Comparison of ENCODE assay signal across 20 cellular contexts in the genomic region with DNA sequence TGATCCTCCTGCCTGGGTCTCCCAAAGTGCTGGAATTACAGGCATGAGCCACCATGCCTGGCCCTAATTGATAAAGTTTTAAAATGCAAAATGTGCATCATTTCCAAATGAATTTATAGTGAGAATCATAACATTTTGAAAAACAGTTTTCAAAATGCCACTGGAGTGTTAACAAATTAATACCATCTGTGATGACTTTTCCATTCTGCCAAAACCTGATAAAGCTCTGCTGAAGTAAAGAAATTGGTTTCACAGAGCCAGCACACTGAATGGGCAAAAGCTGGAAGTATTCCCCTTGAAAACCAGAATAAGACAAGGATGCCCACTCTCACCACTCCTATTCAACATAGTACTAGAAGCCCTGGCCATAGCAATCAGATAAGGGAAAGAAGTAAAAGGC.
"Had no signal": no experiment of that assay in that cellular context is flagged by ENCODE, and none has a peak within 500 bp of the region (broad histone marks: within the 10 kb centered on the region; RNA-seq: fewer than 3 reads in every experiment).

No MANE protein-coding gene starts in this region.

- H3K4me2 ChIP-seq: neural progenitor cell had no signal

- FAIRE-seq: endometrium, kidney had no signal

- H3K79me2 ChIP-seq: parathyroid adenoma had no signal

- H3K9me3 ChIP-seq: gastrocnemius medialis, right lobe of liver, thoracic aorta, tibial nerve, uterus had no signal

- H3K4me1 ChIP-seq: gastrocnemius medialis, neural progenitor cell, parathyroid adenoma, right lobe of liver, upper lobe of right lung, uterus had no signal

- ATAC-seq: effector memory CD8-positive, alpha-beta T cell; gastrocnemius medialis; left lobe of liver; naive thymus-derived CD4-positive, alpha-beta T cell; right lobe of liver; stimulated activated naive B cell treated with anti-CD40 and anti-IgM and Interleukin-4, amounts not matched to agents 10 μg/mL and 1 μg/mL and 100 μg/mL, for 72 hours; upper lobe of right lung had no signal

- H3K27ac ChIP-seq: gastrocnemius medialis, neural progenitor cell, parathyroid adenoma, right lobe of liver, thoracic aorta, tibial nerve, upper lobe of right lung, uterus had no signal

- H2AFZ ChIP-seq: neural progenitor cell, parathyroid adenoma had no signal

- DNase-seq: cortex of kidney; effector memory CD8-positive, alpha-beta T cell; gastrocnemius medialis; head of caudate nucleus; kidney; naive thymus-derived CD4-positive, alpha-beta T cell; right lobe of liver; small intestine; stimulated activated CD4-positive, alpha-beta T cell treated with anti-CD3 and anti-CD28 coated beads, Interleukin-15, amount 100 ng/mL, for 24 hours; stimulated activated CD4-positive, alpha-beta T cell treated with anti-CD3 and anti-CD28 coated beads, Interleukin-2, amount 100 ng/mL, for 48 hours; stimulated activated naive B cell treated with anti-CD40 and anti-IgM and Interleukin-4, amounts not matched to agents 10 μg/mL and 1 μg/mL and 100 μg/mL, for 72 hours; upper lobe of right lung; uterus had no signal

- H3K36me3 ChIP-seq: gastrocnemius medialis, neural progenitor cell, right lobe of liver, thoracic aorta, tibial nerve, upper lobe of right lung, uterus had no signal

- H3K27me3 ChIP-seq: gastrocnemius medialis, neural progenitor cell, right lobe of liver, tibial nerve, upper lobe of right lung, uterus had no signal

- H3K9ac ChIP-seq: neural progenitor cell, parathyroid adenoma had no signal

- H3K4me3 ChIP-seq: gastrocnemius medialis, lung, neural progenitor cell, right lobe of liver, thoracic aorta, tibial nerve, upper lobe of right lung, uterus had no signal
